In the genomic region with DNA sequence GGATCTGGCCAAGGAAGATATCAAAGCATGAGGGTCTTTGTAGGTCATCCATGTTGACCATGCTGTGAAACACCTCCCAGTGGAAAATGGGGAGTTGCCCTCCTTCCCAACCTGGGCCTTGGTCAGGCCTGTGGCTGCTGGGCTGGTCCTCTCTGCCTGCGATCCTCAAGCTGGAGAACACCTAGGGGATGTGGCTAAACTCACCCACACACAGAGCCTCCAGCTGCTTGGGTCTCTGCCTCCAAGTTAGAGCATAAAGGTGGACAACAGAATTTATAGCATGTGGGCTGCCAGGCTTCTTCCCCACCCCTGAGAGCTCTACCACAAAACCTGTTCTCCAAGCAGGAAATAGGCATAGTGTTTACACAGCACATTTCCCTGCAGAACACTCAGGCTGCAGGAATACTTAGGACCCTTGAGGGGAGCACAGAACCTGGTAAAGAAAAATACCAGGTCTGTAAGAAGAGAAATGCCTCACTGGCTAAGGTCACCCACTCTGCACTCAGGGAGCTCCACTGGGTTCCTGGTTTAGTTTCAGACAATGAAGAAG, we compare ENCODE assay signal across 20 cellular contexts. TPM values are rescaled to one million over a fixed set of nuclear protein-coding genes. Genes with fewer than 3 reads are reported as not detected.
DNase-seq lines count a peak whose midpoint lies in the region; FAIRE-seq and TF ChIP-seq lines count a peak whose summit lies in the region.
"Had no signal": no experiment of that assay in that cellular context is flagged by ENCODE, and none has a peak within 500 bp of the region (broad histone marks: within the 10 kb centered on the region; RNA-seq: fewer than 3 reads in every experiment).

Gene SFTPA2 (minus strand): TSS at position 248 of the 550 bp plus-strand sequence. CDS start 924 bp downstream, outside the sequence.

- H2AFZ ChIP-seq in OCI-LY3 (ENCODE audit: low read depth, low read length) (no peak within 1 kb of the TSS), neural progenitor cell (replicated peaks) (no peak within 1 kb of the TSS)

- H3K36me3 ChIP-seq in OCI-LY3 (replicated peaks; ENCODE audit: low read depth, low read length) (no peaks in the 10 kb centered on the region), neural progenitor cell (no peaks in the 10 kb centered on the region)
- H3K36me3 ChIP-seq: BE2C, SJSA1 had no signal

- no peaks in the 10 kb centered on the region for H3K79me2 ChIP-seq in OCI-LY3 (ENCODE audit: low read length)
- H3K79me2 ChIP-seq in neural progenitor cell (ENCODE audit: low read depth): no peaks in the 10 kb centered on the region

- H3K9me3 Mint-ChIP-seq in glutamatergic neuron (ENCODE audit: unreplicated experiment) (peaks cover 3% of the 10 kb centered on the region), neural progenitor cell (no peaks in the 10 kb centered on the region)
- H3K9me3 Mint-ChIP-seq: CD4-positive, alpha-beta memory T cell; H9 had no signal

- no peak for DNase-seq in glutamatergic neuron
- DNase-seq in neural progenitor cell (ENCODE audit: low spot score): no peak
- DNase-seq in activated T-cell treated with anti-CD3 and anti-CD28 coated beads, Interleukin-2, amount 50 U/mL, for 1 hour: no peak
- no peak for DNase-seq in COR-L47 (lab: John Stamatoyannopoulos, UW)
- no peak for DNase-seq in GM19239 (ENCODE audit: insufficient read length, low spot score)
- DNase-seq in HuH-7 (ENCODE audit: low spot score): no peak
- DNase-seq: BE2C; CD4-positive, alpha-beta memory T cell; DMS79 treated with DMSO at 0.1 percent for 48 hours; H9; NCI-H1417 treated with DMSO at 0.1 percent for 48 hours; NCI-H187 treated with DMSO at 0.1 percent for 48 hours had no signal

- TF ChIP-seq CTCF in C4-2B (conservative IDR thresholded peaks at IDR 0.05): no peak
- no peak for TF ChIP-seq CTCF in OCI-LY3 (IDR thresholded peaks at IDR 0.05; ENCODE audit: low read depth, low read length)
- TF ChIP-seq CTCF in glutamatergic neuron (IDR thresholded peaks at IDR 0.05; ENCODE audit: partially characterized antibody, unreplicated experiment): no peak
- no peak for TF ChIP-seq CTCF in neural progenitor cell (IDR thresholded peaks at IDR 0.05)

- H3K4me2 ChIP-seq in OCI-LY3 (ENCODE audit: low read length) (0 out of 2 replicates have a peak within 1 kb of the TSS, but pooled peaks have one; percentile 87), neural progenitor cell (no peak within 1 kb of the TSS)

- peak within 1 kb of the TSS; percentile 43 for H3K27ac Mint-ChIP-seq in glutamatergic neuron (ENCODE audit: unreplicated experiment)
- H3K27ac Mint-ChIP-seq in neural progenitor cell: peak within 1 kb of the TSS; percentile 42
- H3K27ac Mint-ChIP-seq: CD4-positive, alpha-beta memory T cell; H9 had no signal

- H3F3A ChIP-seq in neural progenitor cell (ENCODE audit: low read depth): no peaks in the 10 kb centered on the region

- H3K9ac ChIP-seq in OCI-LY3 (ENCODE audit: low read length): no peak within 1 kb of the TSS
- no peak within 1 kb of the TSS for H3K9ac ChIP-seq in neural progenitor cell

- peak within 1 kb of the TSS; percentile 73 for H3K27ac ChIP-seq in C4-2B
- H3K27ac ChIP-seq in OCI-LY3 (ENCODE audit: low read length): no peak within 1 kb of the TSS
- no peak within 1 kb of the TSS for H3K27ac ChIP-seq in neural progenitor cell
- H3K27ac ChIP-seq: SJSA1 had no signal

- no peaks in the 10 kb centered on the region for H3K27me3 ChIP-seq in OCI-LY3 (ENCODE audit: low read depth, low read length)
- H3K27me3 ChIP-seq in neural progenitor cell: peaks cover 25% of the 10 kb centered on the region

- H4K20me1 ChIP-seq in OCI-LY3 (ENCODE audit: insufficient read depth, low read length) (no peaks in the 10 kb centered on the region), neural progenitor cell (ENCODE audit: low read depth) (no peaks in the 10 kb centered on the region)

- H3K9me3 ChIP-seq in OCI-LY3 (ENCODE audit: insufficient read depth, low read length) (no peaks in the 10 kb centered on the region), neural progenitor cell (ENCODE audit: low read depth) (no peaks in the 10 kb centered on the region)
- H3K9me3 ChIP-seq: BE2C, SJSA1 had no signal

- no peak for FAIRE-seq in GM19239 (lab: Jason Lieb, UNC)
- FAIRE-seq: D721Med had no signal

- H3K4me3 Mint-ChIP-seq in glutamatergic neuron (ENCODE audit: unreplicated experiment) (no peak within 1 kb of the TSS), neural progenitor cell (no peak within 1 kb of the TSS)
- H3K4me3 Mint-ChIP-seq: CD4-positive, alpha-beta memory T cell; H9 had no signal

- peaks cover 40% of the 10 kb centered on the region for H3K4me1 ChIP-seq in OCI-LY3 (ENCODE audit: low read length)
- no peaks in the 10 kb centered on the region for H3K4me1 ChIP-seq in neural progenitor cell
- H3K4me1 ChIP-seq: BE2C, SJSA1 had no signal

- H3K36me3 Mint-ChIP-seq in glutamatergic neuron (ENCODE audit: unreplicated experiment) (no peaks in the 10 kb centered on the region), neural progenitor cell (no peaks in the 10 kb centered on the region)
- H3K36me3 Mint-ChIP-seq: CD4-positive, alpha-beta memory T cell had no signal

- H3K4me3 ChIP-seq in OCI-LY3 (ENCODE audit: low read length) (no peak within 1 kb of the TSS), neural progenitor cell (no peak within 1 kb of the TSS)
- H3K4me3 ChIP-seq: SJSA1 had no signal

- H3K4me1 Mint-ChIP-seq in glutamatergic neuron (ENCODE audit: low read depth, unreplicated experiment): peaks cover 2% of the 10 kb centered on the region
- peaks cover 4% of the 10 kb centered on the region for H3K4me1 Mint-ChIP-seq in neural progenitor cell

- H3K27me3 Mint-ChIP-seq in glutamatergic neuron (ENCODE audit: unreplicated experiment) (peaks cover 6% of the 10 kb centered on the region), neural progenitor cell (ENCODE audit: insufficient read depth, low read depth) (peaks cover 2% of the 10 kb centered on the region)

RNA-seq across cellular contexts. Expression of gene SFTPA2, which starts in this region (rescaled TPM):
- total RNA-seq in glutamatergic neuron (ENCODE audit: unreplicated experiment): 0.39 TPM
- not detected in 2 replicates for total RNA-seq in neural progenitor cell (ENCODE audit: low replicate concordance)
- total RNA-seq: A172; CD4-positive, alpha-beta memory T cell; H9; HT1080; IMR-90; M059J; SJSA1 had no signal
